23 cellular contexts compared by ENCODE assay signal in genomic region chr2:44304258-44304657, GRCh38. TPM values are rescaled to one million over a fixed set of nuclear protein-coding genes. Genes with fewer than 3 reads are reported as not detected.
DNase-seq lines count a peak whose midpoint lies in the region; ATAC-seq and FAIRE-seq lines count a peak whose summit lies in the region.
"Had no signal": no experiment of that assay in that cellular context is flagged by ENCODE, and none has a peak within 500 bp of the region (broad histone marks: within the 10 kb centered on the region; RNA-seq: fewer than 3 reads in every experiment).

No MANE protein-coding gene starts in this region.

- H3K27me3 ChIP-seq in right cardiac atrium (ENCODE audit: control insufficient read depth, insufficient read depth): no peaks in the 10 kb centered on the region
- H3K27me3 ChIP-seq: BLaER1 had no signal

- intact Hi-C loops in right cardiac atrium (cut with DNase I) (no loop called here), Right ventricle myocardium superior (cut with DNase I) (no loop called here)

- ATAC-seq in right cardiac atrium: peak; percentile 41 to 69
- no peak for ATAC-seq in Right ventricle myocardium superior (ENCODE audit: poor library complexity)
- ATAC-seq in left lobe of liver: peak; percentile 61
- ATAC-seq: CD8-positive, alpha-beta T cell; GM23338; HCT116 had no signal

- no peak overlapping the region for H3K4me3 ChIP-seq in right cardiac atrium (ENCODE audit: low read length)
- H3K4me3 ChIP-seq: BLaER1, GM23338 had no signal

- DNase-seq in right cardiac atrium (no peak), Right ventricle myocardium superior (no peak), left lobe of liver (ENCODE audit: low spot score) (no peak), urothelium cell line (ENCODE audit: low spot score) (no peak), retina (no peak), NOMO-1 treated with dmso at 0.1 percent for 144 hours (lab: John Stamatoyannopoulos, UW; ENCODE audit: unreplicated experiment) (no peak)
- DNase-seq: 8988T; Caco-2; CD4-positive, CD25-positive, alpha-beta regulatory T cell; CD8-positive, alpha-beta T cell; DMS53; DMS79 treated with DMSO at 0.1 percent for 48 hours; GF-D8; H9 had no signal

- no peaks in the 10 kb centered on the region for H3K9me3 ChIP-seq in right cardiac atrium (ENCODE audit: control insufficient read depth, low read length)
- H3K9me3 ChIP-seq: BLaER1 had no signal

- no peaks in the 10 kb centered on the region for H3K4me1 ChIP-seq in right cardiac atrium (ENCODE audit: control insufficient read depth, insufficient read depth, low read length)
- H3K4me1 ChIP-seq: BLaER1, Caco-2 had no signal

- H3K27ac ChIP-seq in right cardiac atrium (ENCODE audit: low read length): no peak overlapping the region
- H3K27ac ChIP-seq: BLaER1, C4-2B had no signal

- WGBS in right cardiac atrium: 38% methylated on average over 1 of the region's 1 CpG

- peak; percentile 27 for FAIRE-seq in urothelium cell line (lab: Jason Lieb, UNC)
- FAIRE-seq: GM12891, GM18507 had no signal

RNA-seq across cellular contexts. Expression of gene SLC3A1, which starts 29.0 kb away (rescaled TPM):
- total RNA-seq in right cardiac atrium (under 1 TPM in 1 of 4 donors, not detected in 3; 0.11 TPM), Right ventricle myocardium superior (not detected), left lobe of liver (1.9 TPM)
- 0.18 TPM for polyA plus RNA-seq in right cardiac atrium
- total RNA-seq: A673, Daoy, G401 had no signal

RNA-seq across cellular contexts. Expression of gene PREPL, which starts 57.0 kb away (rescaled TPM):
- 100 to 1,000 TPM in 2 of 4 donors, 10 to 100 TPM in 2; 94.1 to 104 (median 100) TPM for total RNA-seq in right cardiac atrium
- 36.3 TPM for polyA plus RNA-seq in right cardiac atrium
- 72.0 TPM for total RNA-seq in Right ventricle myocardium superior
- 15.4 TPM for total RNA-seq in left lobe of liver

RNA-seq across cellular contexts. Expression of gene CAMKMT, which starts 57.5 kb away (rescaled TPM):
- total RNA-seq in right cardiac atrium (1 to 10 TPM; 5.4 to 6.3 (median 5.8) TPM), Right ventricle myocardium superior (5.1 TPM), left lobe of liver (4.9 TPM)
- 4.6 TPM for polyA plus RNA-seq in right cardiac atrium
